Comparison of ENCODE assay signal across 14 cellular contexts in genomic region chr6:137390264-137390787, GRCh38.
A peak's percentile ranks its signal among the peaks of the same experiment; 100 is the strongest.
DNase-seq lines count a peak whose midpoint lies in the region; ATAC-seq, FAIRE-seq and TF ChIP-seq lines count a peak whose summit lies in the region.
"Had no signal": no experiment of that assay in that cellular context is flagged by ENCODE, and none has a peak within 500 bp of the region (broad histone marks: within the 10 kb centered on the region; RNA-seq: fewer than 3 reads in every experiment).

No MANE protein-coding gene starts in this region.

- no peak for TF ChIP-seq EP300 in tibial nerve (IDR thresholded peaks at IDR 0.05)
- TF ChIP-seq EP300 in HepG2 (IDR thresholded peaks at IDR 0.05; ENCODE audit: low read depth in 2 of 2, low read length in 2 of 2), result no peak
- TF ChIP-seq EP300 in HepG2 (CRISPR knock-in tag; IDR thresholded peaks at IDR 0.05; ENCODE audit: borderline replicate concordance), result no peak

- no peaks in the 10 kb centered on the region for H3K27me3 Mint-ChIP-seq in CD8-positive, alpha-beta T cell (ENCODE audit: low read depth)
- H3K27me3 Mint-ChIP-seq in activated B cell treated with CpG ODN at 0.5 μM for 24 hours, result no peaks in the 10 kb centered on the region

- H3K4me1 ChIP-seq in CD8-positive, alpha-beta T cell (ENCODE audit: insufficient read depth, low read length), result peaks cover 35% of the 10 kb centered on the region
- H3K4me1 ChIP-seq in lower lobe of right lung (peaks cover 11% of the 10 kb centered on the region), body of pancreas (no peaks in the 10 kb centered on the region), tibial nerve (no peaks in the 10 kb centered on the region), HepG2 (ENCODE audit: insufficient read depth, low read length) (peaks cover 8% of the 10 kb centered on the region; the same call in 1 of the 2 replicates)
- H3K4me1 ChIP-seq: A549 had no signal

- no peaks in the 10 kb centered on the region for H3K9me3 ChIP-seq in CD8-positive, alpha-beta T cell (ENCODE audit: low read length)
- no peaks in the 10 kb centered on the region for H3K9me3 ChIP-seq in lower lobe of right lung
- no peaks in the 10 kb centered on the region for H3K9me3 ChIP-seq in body of pancreas
- no peaks in the 10 kb centered on the region for H3K9me3 ChIP-seq in tibial nerve
- H3K9me3 ChIP-seq in HepG2 (ENCODE audit: low read length), result peaks cover 3% of the 10 kb centered on the region; the same call in 1 of the 2 replicates
- H3K9me3 ChIP-seq: A549, left lung had no signal

- no peak for ATAC-seq in CD8-positive, alpha-beta T cell
- no peak for ATAC-seq in activated B cell treated with CpG ODN at 0.5 μM for 24 hours (ENCODE audit: low read depth)
- ATAC-seq in lower lobe of right lung, result no peak
- no peak for ATAC-seq in body of pancreas
- ATAC-seq in HepG2, result no peak
- ATAC-seq: A549, left lung had no signal

- CTCF ChIA-PET in CD8-positive, alpha-beta T cell (lab: Charles Lee), result interaction anchor here (1.4 to 4.4 kb wide), 3 partner anchors 24 to 48 kb away, joined by 3 to 17 read pairs (median 6); no protein-coding TSS in a partner anchor
- CTCF ChIA-PET in activated B cell treated with CpG ODN at 0.5 μM for 24 hours (lab: Charles Lee) (no interaction called here), HepG2 (lab: Yijun Ruan, JAX; ENCODE audit: low intra/inter-chr PET ratio, low total read pairs) (no interaction called here)

- H3K79me2 ChIP-seq in HepG2 (ENCODE audit: insufficient read depth, low read length), result no peaks in the 10 kb centered on the region

- TF ChIP-seq CTCF in CD8-positive, alpha-beta T cell (IDR thresholded peaks at IDR 0.05), result no peak
- TF ChIP-seq CTCF in activated B cell treated with CpG ODN at 0.5 μM for 24 hours (IDR thresholded peaks at IDR 0.05), result no peak
- no peak for TF ChIP-seq CTCF in lower lobe of right lung (IDR thresholded peaks at IDR 0.05)
- no peak for TF ChIP-seq CTCF in body of pancreas (IDR thresholded peaks at IDR 0.05)
- no peak for TF ChIP-seq CTCF in tibial nerve (IDR thresholded peaks at IDR 0.05)
- no peak for TF ChIP-seq CTCF in HepG2 (CRISPR knock-in tag; IDR thresholded peaks at IDR 0.05)

- no peak overlapping the region for H2AFZ ChIP-seq in HepG2 (ENCODE audit: low read length)

- peaks cover 4% of the 10 kb centered on the region for H3K36me3 Mint-ChIP-seq in CD8-positive, alpha-beta T cell
- no peaks in the 10 kb centered on the region for H3K36me3 Mint-ChIP-seq in activated B cell treated with CpG ODN at 0.5 μM for 24 hours (ENCODE audit: low read depth)

- no peak overlapping the region for H3K4me2 ChIP-seq in HepG2 (ENCODE audit: low read depth, low read length)
- H3K4me2 ChIP-seq: A549 had no signal

- H3K4me3 ChIP-seq in CD8-positive, alpha-beta T cell (ENCODE audit: low read depth, low read length), result no peak overlapping the region
- no peak overlapping the region for H3K4me3 ChIP-seq in lower lobe of right lung
- no peak overlapping the region for H3K4me3 ChIP-seq in body of pancreas
- no peak overlapping the region for H3K4me3 ChIP-seq in tibial nerve
- no peak overlapping the region for H3K4me3 ChIP-seq in HepG2 (replicated peaks in 1 of 3; ENCODE audit: insufficient read depth in 1 of 3, low read depth in 2 of 3, low read length in 3 of 3)
- H3K4me3 ChIP-seq: A549, left lung had no signal

- in situ Hi-C loops in HepG2 (cut with HindIII; ENCODE audit: extremely low pct_ligation_motif_present, low pct_unique_long_range_greater_than_20kb), result no loop called here

- FAIRE-seq in HepG2 (lab: Jason Lieb, UNC), result no peak
- FAIRE-seq: A549 had no signal

- no peaks in the 10 kb centered on the region for H3K27me3 ChIP-seq in CD8-positive, alpha-beta T cell (ENCODE audit: insufficient read depth, low read length)
- no peaks in the 10 kb centered on the region for H3K27me3 ChIP-seq in lower lobe of right lung (ENCODE audit: low read depth)
- no peaks in the 10 kb centered on the region for H3K27me3 ChIP-seq in body of pancreas
- H3K27me3 ChIP-seq in tibial nerve, result no peaks in the 10 kb centered on the region
- H3K27me3 ChIP-seq in HepG2 (ENCODE audit: control insufficient read depth in 1 of 2, insufficient read depth in 2 of 2, low read length in 2 of 2), result no peaks in the 10 kb centered on the region
- H3K27me3 ChIP-seq: left lung had no signal

- peaks cover 2% of the 10 kb centered on the region for H3K9me3 Mint-ChIP-seq in CD8-positive, alpha-beta T cell
- no peaks in the 10 kb centered on the region for H3K9me3 Mint-ChIP-seq in activated B cell treated with CpG ODN at 0.5 μM for 24 hours

- TF ChIP-seq POLR2A in body of pancreas (IDR thresholded peaks at IDR 0.05) (no peak), tibial nerve (IDR thresholded peaks at IDR 0.05) (no peak), HepG2 (IDR thresholded peaks at IDR 0.05; ENCODE audit: insufficient read depth in 1 of 2, low read depth in 2 of 2, low read length in 2 of 2) (no peak)

- intact Hi-C loops in CD8-positive, alpha-beta T cell (cut with DNase I, micrococcal nuclease), result no loop called here
- intact Hi-C loops in activated B cell treated with CpG ODN at 0.5 μM for 24 hours (cut with micrococcal nuclease), result no loop called here
- intact Hi-C loops in lower lobe of right lung (cut with DNase I), result no loop called here
- intact Hi-C loops in body of pancreas (cut with DNase I), result no loop called here
- intact Hi-C loops in HepG2 (cut with micrococcal nuclease; ENCODE audit: unreplicated experiment), result no loop called here

- WGBS in body of pancreas, 2 donors, result 74 to 83% methylated on average over 8 of the region's 8 CpGs
- WGBS in tibial nerve, 2 donors, result 60 to 61% methylated on average over 8 of the region's 8 CpGs
- 71% methylated on average over 8 of the region's 8 CpGs for WGBS in HepG2 (ENCODE audit: low lambda C conversion rate)

- H3K4me1 Mint-ChIP-seq in CD8-positive, alpha-beta T cell (ENCODE audit: low read depth), result peaks cover 73% of the 10 kb centered on the region
- peaks cover 26% of the 10 kb centered on the region for H3K4me1 Mint-ChIP-seq in activated B cell treated with CpG ODN at 0.5 μM for 24 hours

- no peak for TF ChIP-seq RAD21 in HepG2 (CRISPR knock-in tag; IDR thresholded peaks at IDR 0.05)

- H3K9ac ChIP-seq in HepG2 (ENCODE audit: insufficient read depth, low read depth, low read length), result no peak overlapping the region

- BruUV-seq in HepG2 (replicated peaks; lab: Mats Ljungman, UMichigan), result no TSS peak

- POLR2A ChIA-PET in CD8-positive, alpha-beta T cell (lab: Charles Lee), result interaction anchor here (1.7 kb wide), 1 partner anchor 25 kb away, joined by 5 read pairs; no protein-coding TSS in a partner anchor
- POLR2A ChIA-PET in activated B cell treated with CpG ODN at 0.5 μM for 24 hours (lab: Charles Lee), result no interaction called here
- POLR2A ChIA-PET in HepG2 (lab: Yijun Ruan, JAX), result no interaction called here

- H3K4me3 Mint-ChIP-seq in CD8-positive, alpha-beta T cell, result peak overlapping the region; percentile 12
- no peak overlapping the region for H3K4me3 Mint-ChIP-seq in activated B cell treated with CpG ODN at 0.5 μM for 24 hours

- no peaks in the 10 kb centered on the region for H3K36me3 ChIP-seq in CD8-positive, alpha-beta T cell (ENCODE audit: insufficient read depth, low read length)
- H3K36me3 ChIP-seq in lower lobe of right lung, result no peaks in the 10 kb centered on the region
- H3K36me3 ChIP-seq in body of pancreas (replicated peaks in 1 of 2; ENCODE audit: insufficient read depth in 1 of 2, low read depth in 2 of 2), result no peaks in the 10 kb centered on the region
- H3K36me3 ChIP-seq in tibial nerve, result no peaks in the 10 kb centered on the region
- no peaks in the 10 kb centered on the region for H3K36me3 ChIP-seq in HepG2 (replicated peaks in 1 of 2; ENCODE audit: control insufficient read depth in 1 of 2, insufficient read depth in 2 of 2, low read length in 2 of 2)
- H3K36me3 ChIP-seq: left lung had no signal

- no peaks in the 10 kb centered on the region for H4K20me1 ChIP-seq in HepG2 (ENCODE audit: insufficient read depth, low read length)

- DNase-seq in NCI-H748 (lab: John Stamatoyannopoulos, UW; ENCODE audit: unreplicated experiment), result peak; percentile 29
- DNase-seq in NCI-H748 treated with DMSO at 0.1 percent for 48 hours (lab: John Stamatoyannopoulos, UW), result no peak
- DNase-seq in CD8-positive, alpha-beta T cell, result no peak
- no peak for DNase-seq in activated B cell treated with CpG ODN at 0.5 μM for 24 hours
- DNase-seq in lower lobe of right lung, result no peak
- DNase-seq in body of pancreas, result no peak
- no peak for DNase-seq in tibial nerve (ENCODE audit: low spot score in 2 of 2)
- DNase-seq in HepG2 (ENCODE audit: low spot score), result no peak
- DNase-seq: hypothalamus; left lung; NCI-H2081; NK-92 treated with Interleukin-12 subunit alpha and Interleukin-12 subunit beta, amount 100 ng/mL, for 24 hours; stimulated activated CD4-positive, alpha-beta T cell treated with anti-CD3 and anti-CD28 coated beads, Interleukin-2, amount 100 ng/mL, for 24 hours had no signal

- no peak overlapping the region for H3K27ac ChIP-seq in CD8-positive, alpha-beta T cell (ENCODE audit: low read depth, low read length)
- H3K27ac ChIP-seq in lower lobe of right lung (peak overlapping the region; percentile 3), body of pancreas (no peak overlapping the region), tibial nerve (no peak overlapping the region), HepG2 (ENCODE audit: extremely low read length, insufficient read depth, low read length) (no peak overlapping the region)
- H3K27ac ChIP-seq: A549, left lung had no signal

- peak overlapping the region; percentile 84 for H3K27ac Mint-ChIP-seq in CD8-positive, alpha-beta T cell
- peak overlapping the region; percentile 26 for H3K27ac Mint-ChIP-seq in activated B cell treated with CpG ODN at 0.5 μM for 24 hours

TF ChIP-seq in HepG2, 621 proteins besides CTCF, POLR2A, EP300 and RAD21 (continues in another document):
- TF ChIP-seq ZNF660 (CRISPR knock-in tag; IDR thresholded peaks at IDR 0.05; ENCODE audit: borderline replicate concordance, low read depth) (no peak), POLR2AphosphoS2 (IDR thresholded peaks at IDR 0.05; ENCODE audit: low read depth, low read length) (no peak), ZFX (CRISPR knock-in tag; IDR thresholded peaks at IDR 0.05; ENCODE audit: low read depth) (no peak), TSC22D2 (CRISPR knock-in tag; IDR thresholded peaks at IDR 0.05; ENCODE audit: borderline replicate concordance) (no peak), ATF2 (CRISPR knock-in tag; IDR thresholded peaks at IDR 0.05) (no peak), ZNF274 (CRISPR knock-in tag; IDR thresholded peaks at IDR 0.05) (no peak)
